12 cellular contexts compared by ENCODE assay signal in the genomic region with DNA sequence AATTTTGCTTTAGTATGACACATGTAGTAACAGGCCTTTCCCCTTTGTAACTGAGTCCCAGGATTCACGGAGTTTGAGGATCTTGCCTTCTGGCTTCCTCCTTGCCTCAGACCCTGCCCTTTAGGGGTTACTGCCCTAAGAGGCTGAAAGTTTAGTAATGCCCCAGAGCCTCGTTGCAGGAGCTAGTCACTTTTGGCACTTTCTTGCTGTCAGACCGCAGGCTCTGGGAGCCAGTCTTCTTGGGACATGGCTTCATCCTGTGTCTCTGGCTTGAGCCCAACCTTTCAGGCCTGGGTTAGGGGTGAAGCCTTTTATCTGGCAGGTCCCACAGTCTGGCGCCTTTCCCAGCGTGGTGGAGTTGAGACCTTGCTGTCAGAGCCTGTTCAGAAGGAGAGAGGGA.
DNase-seq lines count a peak whose midpoint lies in the region; ATAC-seq and TF ChIP-seq lines count a peak whose summit lies in the region.
"Had no signal": no experiment of that assay in that cellular context is flagged by ENCODE, and none has a peak within 500 bp of the region (broad histone marks: within the 10 kb centered on the region; RNA-seq: fewer than 3 reads in every experiment).

No MANE protein-coding gene starts in this region.

- H3K4me3 Mint-ChIP-seq in naive thymus-derived CD8-positive, alpha-beta T cell = no peak overlapping the region
- no peak overlapping the region for H3K4me3 Mint-ChIP-seq in CD4-positive, alpha-beta memory T cell
- H3K4me3 Mint-ChIP-seq in activated CD8-positive, alpha-beta T cell treated with anti-CD3 and anti-CD28 coated beads, Interleukin-2, amount 10 ng/mL, durations not matched to agents 7 days and 5 days = no peak overlapping the region

- no peaks in the 10 kb centered on the region for H3K27me3 Mint-ChIP-seq in naive thymus-derived CD8-positive, alpha-beta T cell
- H3K27me3 Mint-ChIP-seq in CD4-positive, alpha-beta memory T cell = peaks cover 0 to 2% of the 10 kb centered on the region in 2 donors
- peaks cover 6% of the 10 kb centered on the region for H3K27me3 Mint-ChIP-seq in activated CD8-positive, alpha-beta T cell treated with anti-CD3 and anti-CD28 coated beads, Interleukin-2, amount 10 ng/mL, durations not matched to agents 7 days and 5 days (ENCODE audit: low read depth)
- H3K27me3 Mint-ChIP-seq: progenitor cell of endocrine pancreas had no signal

- peaks cover 12 to 23% (median 16%) of the 10 kb centered on the region in 4 donors for H3K4me1 ChIP-seq in upper lobe of left lung
- no peaks in the 10 kb centered on the region for H3K4me1 ChIP-seq in CD4-positive, alpha-beta memory T cell (ENCODE audit: insufficient read depth, low read length)

- in situ Hi-C loops in astrocyte of the cerebellum (cut with HindIII; ENCODE audit: low sequenced_read_pairs) = no loop called here

- H3K4me3 ChIP-seq in astrocyte of the cerebellum (ENCODE audit: low read depth, low read length) (no peak overlapping the region), fibroblast of pulmonary artery (replicated peaks; ENCODE audit: low read depth, low read length) (no peak overlapping the region), upper lobe of left lung (no peak overlapping the region)
- H3K4me3 ChIP-seq in CD4-positive, alpha-beta memory T cell (ENCODE audit: low read length in 2 of 2) = no peak overlapping the region

- TF ChIP-seq POLR2A in upper lobe of left lung (IDR thresholded peaks at IDR 0.05) = no peak

- no peak overlapping the region for H3K27ac Mint-ChIP-seq in naive thymus-derived CD8-positive, alpha-beta T cell
- no peak overlapping the region for H3K27ac Mint-ChIP-seq in CD4-positive, alpha-beta memory T cell
- H3K27ac Mint-ChIP-seq in activated CD8-positive, alpha-beta T cell treated with anti-CD3 and anti-CD28 coated beads, Interleukin-2, amount 10 ng/mL, durations not matched to agents 7 days and 5 days = no peak overlapping the region
- H3K27ac Mint-ChIP-seq: progenitor cell of endocrine pancreas had no signal

- H3K36me3 ChIP-seq in upper lobe of left lung = no peaks in the 10 kb centered on the region
- no peaks in the 10 kb centered on the region for H3K36me3 ChIP-seq in CD4-positive, alpha-beta memory T cell (ENCODE audit: insufficient read depth, low read length)

- no peaks in the 10 kb centered on the region for H3K9me3 Mint-ChIP-seq in naive thymus-derived CD8-positive, alpha-beta T cell
- peaks cover 0 to 4% (median 0%) of the 10 kb centered on the region in 8 donors for H3K9me3 Mint-ChIP-seq in CD4-positive, alpha-beta memory T cell
- no peaks in the 10 kb centered on the region for H3K9me3 Mint-ChIP-seq in activated CD8-positive, alpha-beta T cell treated with anti-CD3 and anti-CD28 coated beads, Interleukin-2, amount 10 ng/mL, durations not matched to agents 7 days and 5 days (ENCODE audit: insufficient read depth)

- H3K27me3 ChIP-seq in upper lobe of left lung = no peaks in the 10 kb centered on the region
- no peaks in the 10 kb centered on the region for H3K27me3 ChIP-seq in CD4-positive, alpha-beta memory T cell (ENCODE audit: insufficient read depth, low read length)

- peak overlapping the region in 3 of 4 donors; percentile 9 to 44 (median 37) for H3K27ac ChIP-seq in upper lobe of left lung
- H3K27ac ChIP-seq in CD4-positive, alpha-beta memory T cell (ENCODE audit: low read depth, low read length) = no peak overlapping the region

- intact Hi-C loops in CD4-positive, alpha-beta memory T cell (cut with micrococcal nuclease) = no loop called here

- ATAC-seq in upper lobe of left lung (ENCODE audit: low FRiP score in 2 of 2) = peak; percentile 47 to 63
- ATAC-seq in naive thymus-derived CD8-positive, alpha-beta T cell = no peak
- ATAC-seq in activated CD8-positive, alpha-beta T cell treated with anti-CD3 and anti-CD28 coated beads, Interleukin-2, amount 10 ng/mL, durations not matched to agents 7 days and 5 days = no peak

- H3K4me1 Mint-ChIP-seq in naive thymus-derived CD8-positive, alpha-beta T cell = peaks cover 2 to 55% (median 16%) of the 10 kb centered on the region in 4 donors
- H3K4me1 Mint-ChIP-seq in CD4-positive, alpha-beta memory T cell = peaks cover under 1 to 5% (median 3%) of the 10 kb centered on the region in 4 donors
- H3K4me1 Mint-ChIP-seq in activated CD8-positive, alpha-beta T cell treated with anti-CD3 and anti-CD28 coated beads, Interleukin-2, amount 10 ng/mL, durations not matched to agents 7 days and 5 days (ENCODE audit: low read depth) = peaks cover 20% of the 10 kb centered on the region

- H3K36me3 Mint-ChIP-seq in naive thymus-derived CD8-positive, alpha-beta T cell = no peaks in the 10 kb centered on the region
- H3K36me3 Mint-ChIP-seq in CD4-positive, alpha-beta memory T cell = peaks cover 0 to 7% of the 10 kb centered on the region in 2 donors
- no peaks in the 10 kb centered on the region for H3K36me3 Mint-ChIP-seq in activated CD8-positive, alpha-beta T cell treated with anti-CD3 and anti-CD28 coated beads, Interleukin-2, amount 10 ng/mL, durations not matched to agents 7 days and 5 days (ENCODE audit: low read depth)

- TF ChIP-seq CTCF in astrocyte of the cerebellum (IDR thresholded peaks at IDR 0.05; ENCODE audit: low read depth, low read length, missing control alignments) = no peak
- TF ChIP-seq CTCF in fibroblast of pulmonary artery (IDR thresholded peaks at IDR 0.05; ENCODE audit: low read length, missing control alignments) = no peak
- TF ChIP-seq CTCF in upper lobe of left lung (IDR thresholded peaks at IDR 0.05) = no peak

- TF ChIP-seq EP300 in upper lobe of left lung (IDR thresholded peaks at IDR 0.05) = peak in 1 of 4 donors; percentile 51

- POLR2A ChIA-PET in naive thymus-derived CD8-positive, alpha-beta T cell (lab: Charles Lee) = no interaction called here
- POLR2A ChIA-PET in CD4-positive, alpha-beta memory T cell (lab: Charles Lee; ENCODE audit: partially characterized antibody) = no interaction called here
- POLR2A ChIA-PET in activated CD8-positive, alpha-beta T cell treated with anti-CD3 and anti-CD28 coated beads, Interleukin-2, amount 10 ng/mL, durations not matched to agents 7 days and 5 days (lab: Charles Lee) = no interaction called here

- no peaks in the 10 kb centered on the region for H3K9me3 ChIP-seq in upper lobe of left lung
- no peaks in the 10 kb centered on the region for H3K9me3 ChIP-seq in CD4-positive, alpha-beta memory T cell (ENCODE audit: control insufficient read depth in 1 of 2, low read length in 2 of 2)

- peak; percentile 16 for DNase-seq in astrocyte of the cerebellum (ENCODE audit: low read depth)
- peak; percentile 56 for DNase-seq in fibroblast of pulmonary artery (ENCODE audit: low read depth)
- DNase-seq in mucosa of gallbladder (ENCODE audit: low spot score) = peak; percentile 47
- peak in 1 of 2 donors; percentile 51 for DNase-seq in upper lobe of left lung
- no peak for DNase-seq in stimulated activated CD4-positive, alpha-beta T cell treated with anti-CD3 and anti-CD28 coated beads, Interleukin-4, amount 100 ng/mL, for 24 hours
- DNase-seq in naive thymus-derived CD8-positive, alpha-beta T cell = no peak
- DNase-seq in CD4-positive, alpha-beta memory T cell = no peak
- no peak for DNase-seq in activated CD8-positive, alpha-beta T cell treated with anti-CD3 and anti-CD28 coated beads, Interleukin-2, amount 10 ng/mL, durations not matched to agents 7 days and 5 days
- DNase-seq: activated CD8-positive, alpha-beta memory T cell treated with anti-CD3 and anti-CD28 coated beads for 24 hours; erythroblast; NCI-H1436 treated with DMSO at 0.1 percent for 48 hours had no signal

- WGBS in upper lobe of left lung, 2 donors = 45 to 55% methylated on average over 4 to 5 of the region's 5 CpGs

- CTCF ChIA-PET in CD4-positive, alpha-beta memory T cell (lab: Charles Lee; ENCODE audit: partially characterized antibody) = no interaction called here
- CTCF ChIA-PET in activated CD8-positive, alpha-beta T cell treated with anti-CD3 and anti-CD28 coated beads, Interleukin-2, amount 10 ng/mL, durations not matched to agents 7 days and 5 days (lab: Charles Lee) = no interaction called here

Comparison
In these comparisons a context has a peak if more than half of its experiments do, and no peak if none do; other contexts are left out.
1. DNase-seq: peak in astrocyte of the cerebellum (single experiment), fibroblast of pulmonary artery (single experiment) and mucosa of gallbladder (single experiment); none in stimulated activated CD4-positive, alpha-beta T cell treated with anti-CD3 and anti-CD28 coated beads, Interleukin-4, amount 100 ng/mL, for 24 hours (single experiment), naive thymus-derived CD8-positive, alpha-beta T cell (0 of 10), CD4-positive, alpha-beta memory T cell (0 of 5) and activated CD8-positive, alpha-beta T cell treated with anti-CD3 and anti-CD28 coated beads, Interleukin-2, amount 10 ng/mL, durations not matched to agents 7 days and 5 days (single experiment).
2. ATAC-seq: peak in upper lobe of left lung (2 of 2); none in naive thymus-derived CD8-positive, alpha-beta T cell (0 of 2) and activated CD8-positive, alpha-beta T cell treated with anti-CD3 and anti-CD28 coated beads, Interleukin-2, amount 10 ng/mL, durations not matched to agents 7 days and 5 days (single experiment).